20 cellular contexts compared by ENCODE assay signal in genomic region chr6:139436521-139437348, GRCh38.
DNase-seq lines count a peak whose midpoint lies in the region; ATAC-seq, FAIRE-seq and TF ChIP-seq lines count a peak whose summit lies in the region.
"Had no signal": no experiment of that assay in that cellular context is flagged by ENCODE, and none has a peak within 500 bp of the region (broad histone marks: within the 10 kb centered on the region; RNA-seq: fewer than 3 reads in every experiment).

No MANE protein-coding gene starts in this region.

- H3K79me2 ChIP-seq in keratinocyte (ENCODE audit: control insufficient read depth, insufficient read depth, low read length) = no peaks in the 10 kb centered on the region

- H3K36me3 ChIP-seq in keratinocyte (ENCODE audit: control insufficient read depth in 2 of 2, extremely low read depth in 1 of 2, insufficient read depth in 2 of 2, low read length in 2 of 2) = no peaks in the 10 kb centered on the region
- no peaks in the 10 kb centered on the region for H3K36me3 ChIP-seq in CD8-positive, alpha-beta T cell (ENCODE audit: insufficient read depth, low read length)
- H3K36me3 ChIP-seq: heart right ventricle had no signal

- H3K9me1 ChIP-seq in keratinocyte (ENCODE audit: control insufficient read depth, extremely low read depth, insufficient read depth, low read length) = no peaks in the 10 kb centered on the region

- DNase-seq in A172 (ENCODE audit: low spot score) (peak; percentile 60), HT-29 (ENCODE audit: low spot score) (peak; percentile 11), amniotic epithelial cell (ENCODE audit: low read depth) (peak; percentile 32), keratinocyte (ENCODE audit: low read depth, low spot score) (peak; percentile 11), DMS 273 (lab: John Stamatoyannopoulos, UW; ENCODE audit: unreplicated experiment) (no peak), omental fat pad (ENCODE audit: low spot score) (no peak)
- no peak for DNase-seq in CD8-positive, alpha-beta T cell
- DNase-seq: amygdala; HCEC 1CT; heart right ventricle; NCI-H2227 treated with DMSO at 0.1 percent for 48 hours; posterior cingulate gyrus; stimulated activated naive CD4-positive, alpha-beta T cell treated with Interleukin-2 at 50 U/mL for 16 hours; T-cell had no signal

- no peak overlapping the region for H3K27ac ChIP-seq in keratinocyte (ENCODE audit: control insufficient read depth, insufficient read depth, low read length)
- H3K27ac ChIP-seq in CD8-positive, alpha-beta T cell (ENCODE audit: low read depth, low read length) = no peak overlapping the region
- H3K27ac ChIP-seq: coronary artery, heart right ventricle, VCaP had no signal

- no peak overlapping the region for H3K4me2 ChIP-seq in keratinocyte (ENCODE audit: control insufficient read depth, extremely low read depth, insufficient read depth, low read depth, low read length)

- H3K9ac ChIP-seq in keratinocyte (ENCODE audit: control insufficient read depth, extremely low read depth, insufficient read depth, low read length) = no peak overlapping the region

- H3K4me3 Mint-ChIP-seq in CD8-positive, alpha-beta T cell = no peak overlapping the region
- H3K4me3 Mint-ChIP-seq: T-cell had no signal

- TF ChIP-seq CTCF in keratinocyte (optimal IDR thresholded peaks at IDR 0.05 in 1 of 3, IDR thresholded peaks at IDR 0.05 in 1 of 3, conservative IDR thresholded peaks at IDR 0.05 in 1 of 3; ENCODE audit: extremely low read depth in 1 of 3, insufficient read depth in 2 of 3, low read length in 3 of 3) = no peak
- TF ChIP-seq CTCF in omental fat pad (IDR thresholded peaks at IDR 0.05) = no peak
- TF ChIP-seq CTCF in CD8-positive, alpha-beta T cell (IDR thresholded peaks at IDR 0.05) = no peak

- CTCF ChIA-PET in CD8-positive, alpha-beta T cell (lab: Charles Lee) = no interaction called here

- no peak overlapping the region for H3K27ac Mint-ChIP-seq in CD8-positive, alpha-beta T cell
- H3K27ac Mint-ChIP-seq: activated T-helper 2 cell treated with anti-CD3 and anti-CD28 coated beads, Interferon-gamma antibody, Interleukin-2, Interleukin-4, amounts not matched to agents 10 μg/mL and 5 μg/mL and 100 μg/mL, durations not matched to agents 14 hours and 24 hours and 36 hours; T-cell had no signal

- ATAC-seq in GM19467 (IDR thresholded peaks at IDR 0.05; ENCODE audit: unreplicated experiment) (no peak), omental fat pad (ENCODE audit: low FRiP score) (no peak)
- no peak for ATAC-seq in CD8-positive, alpha-beta T cell
- ATAC-seq: esophagus mucosa, heart right ventricle, left lobe of liver, T-cell had no signal

- H4K20me1 ChIP-seq in keratinocyte (ENCODE audit: control insufficient read depth, extremely low read depth, insufficient read depth, low read length) = no peaks in the 10 kb centered on the region

- FAIRE-seq in keratinocyte (lab: Jason Lieb, UNC) = peak; percentile 9

- POLR2A ChIA-PET in CD8-positive, alpha-beta T cell (lab: Charles Lee) = no interaction called here

- H3K4me3 ChIP-seq in keratinocyte (ENCODE audit: control insufficient read depth in 2 of 3, extremely low read depth in 1 of 3, insufficient read depth in 2 of 3, low read depth in 1 of 3, low read length in 3 of 3) = no peak overlapping the region
- H3K4me3 ChIP-seq in CD8-positive, alpha-beta T cell (ENCODE audit: low read depth, low read length) = no peak overlapping the region
- H3K4me3 ChIP-seq: coronary artery, heart right ventricle had no signal

- intact Hi-C loops in CD8-positive, alpha-beta T cell (cut with DNase I, micrococcal nuclease) = no loop called here

- peaks cover 4% of the 10 kb centered on the region for H3K9me3 Mint-ChIP-seq in CD8-positive, alpha-beta T cell
- H3K9me3 Mint-ChIP-seq: activated T-helper 2 cell treated with anti-CD3 and anti-CD28 coated beads, Interferon-gamma antibody, Interleukin-2, Interleukin-4, amounts not matched to agents 10 μg/mL and 5 μg/mL and 100 μg/mL, durations not matched to agents 14 hours and 24 hours and 36 hours had no signal

- dilution Hi-C loops in keratinocyte (cut with MboI; ENCODE audit: extremely low pct_ligation_motif_present, low sequenced_read_pairs) = no loop called here

- H3K27me3 Mint-ChIP-seq in CD8-positive, alpha-beta T cell (ENCODE audit: low read depth) = no peaks in the 10 kb centered on the region

- H3K27me3 ChIP-seq in keratinocyte (ENCODE audit: control insufficient read depth, extremely low read depth, insufficient read depth, low read length) = no peaks in the 10 kb centered on the region
- no peaks in the 10 kb centered on the region for H3K27me3 ChIP-seq in CD8-positive, alpha-beta T cell (ENCODE audit: insufficient read depth, low read length)
- H3K27me3 ChIP-seq: heart right ventricle had no signal

- H3K9me3 ChIP-seq in keratinocyte (ENCODE audit: control insufficient read depth, low read depth, low read length) = no peaks in the 10 kb centered on the region
- H3K9me3 ChIP-seq in CD8-positive, alpha-beta T cell (ENCODE audit: low read length) = no peaks in the 10 kb centered on the region

- H3K4me1 Mint-ChIP-seq in CD8-positive, alpha-beta T cell (ENCODE audit: low read depth) = peaks cover 2% of the 10 kb centered on the region

- H3K36me3 Mint-ChIP-seq in CD8-positive, alpha-beta T cell = no peaks in the 10 kb centered on the region

- no peak overlapping the region for H2AFZ ChIP-seq in keratinocyte (ENCODE audit: control insufficient read depth, low read length)

- peaks cover 9% of the 10 kb centered on the region for H3K4me1 ChIP-seq in keratinocyte (ENCODE audit: control insufficient read depth, extremely low read depth, insufficient read depth, low read length)
- no peaks in the 10 kb centered on the region for H3K4me1 ChIP-seq in CD8-positive, alpha-beta T cell (ENCODE audit: insufficient read depth, low read length)

Comparison
In these comparisons a context has a peak if more than half of its experiments do, and no peak if none do; other contexts are left out.
1. DNase-seq: peak in A172 (single experiment), HT-29 (single experiment), amniotic epithelial cell (single experiment) and keratinocyte (single experiment); none in DMS 273 (single experiment), omental fat pad (single experiment) and CD8-positive, alpha-beta T cell (0 of 7).